8 cellular contexts compared by ENCODE assay signal in genomic region chr1:35557118-35557610, GRCh38. TPM values are rescaled to one million over a fixed set of nuclear protein-coding genes. Genes with fewer than 3 reads are reported as not detected.
A peak's percentile ranks its signal among the peaks of the same experiment; 100 is the strongest.
DNase-seq lines count a peak whose midpoint lies in the region; ATAC-seq and TF ChIP-seq lines count a peak whose summit lies in the region.

KIAA0319L (minus strand) TSS chr1:35557403; CDS start chr1:35554491, 2,912 bp downstream.

- DNase-seq in NCI-H1417 (lab: John Stamatoyannopoulos, UW) (peak; percentile 75 to 97 (median 75)), NCI-H1417 treated with DMSO at 0.1 percent for 48 hours (lab: John Stamatoyannopoulos, UW) (no peak), OCI-LY7 (ENCODE audit: low spot score) (no peak), breast epithelium (ENCODE audit: low spot score in 2 of 2) (no peak), iPS-NIHi7 (ENCODE audit: extremely low spot score) (peak; percentile 84), skeletal muscle cell (ENCODE audit: low read depth) (no peak)

- H3K4me2 ChIP-seq in OCI-LY7 (ENCODE audit: low read length), result peak within 1 kb of the TSS; percentile 98

- no peaks in the 10 kb centered on the region for H3K9me3 ChIP-seq in OCI-LY7 (ENCODE audit: low read length)
- H3K9me3 ChIP-seq in breast epithelium, result no peaks in the 10 kb centered on the region

- H3K4me1 ChIP-seq in OCI-LY7 (ENCODE audit: insufficient read depth, low read length, poor library complexity, severe bottlenecking) (peaks cover 25% of the 10 kb centered on the region), breast epithelium (peaks cover 0 to 31% of the 10 kb centered on the region in 2 donors)

- H2AFZ ChIP-seq in OCI-LY7 (ENCODE audit: low read length), result peak within 1 kb of the TSS; percentile 77

- H3K27ac ChIP-seq in OCI-LY7 (ENCODE audit: low read depth, low read length, poor library complexity, severe bottlenecking) (peak within 1 kb of the TSS; percentile 68), breast epithelium (peak within 1 kb of the TSS; percentile 95 to 99)

- peak within 1 kb of the TSS; percentile 99 for H3K4me3 ChIP-seq in OCI-LY7 (ENCODE audit: low read depth, low read length, poor library complexity, severe bottlenecking)
- peak within 1 kb of the TSS; percentile 81 to 95 (median 88) for H3K4me3 ChIP-seq in breast epithelium
- H3K4me3 ChIP-seq in skeletal muscle cell (ENCODE audit: low read depth, low read length), result peak within 1 kb of the TSS; percentile 86

- no peaks in the 10 kb centered on the region for H3K27me3 ChIP-seq in breast epithelium

- H3K79me2 ChIP-seq in OCI-LY7 (ENCODE audit: insufficient read depth, low read depth, low read length), result peaks cover 11% of the 10 kb centered on the region; the same call in 1 of the 2 replicates

- H3K36me3 ChIP-seq in OCI-LY7 (ENCODE audit: insufficient read depth, low read length) (peaks cover 21% of the 10 kb centered on the region), breast epithelium (no peaks in the 10 kb centered on the region)

- intact Hi-C loops in OCI-LY7 (cut with micrococcal nuclease; ENCODE audit: unreplicated experiment), result loop anchor here (1.0 to 5.0 kb wide), 2 partner anchors 50 to 212 kb away; partner anchors contain the start of gene CLSPN
- intact Hi-C loops in breast epithelium (cut with DNase I; ENCODE audit: low total_unique reads), result no loop called here

- H3K9me2 ChIP-seq in OCI-LY7 (ENCODE audit: insufficient read depth, low read length), result no peaks in the 10 kb centered on the region

- TF ChIP-seq CTCF in OCI-LY7 (conservative IDR thresholded peaks at IDR 0.05; ENCODE audit: low read length) (no peak), breast epithelium (IDR thresholded peaks at IDR 0.05) (no peak)

- ATAC-seq in GM19467 (IDR thresholded peaks at IDR 0.05; ENCODE audit: unreplicated experiment), result peak; percentile 70
- peak; percentile 57 for ATAC-seq in HG03520 (IDR thresholded peaks at IDR 0.05; ENCODE audit: unreplicated experiment)

- CTCF ChIA-PET in OCI-LY7 (lab: Charles Lee; ENCODE audit: unreplicated experiment), result interaction anchor here (0.6 to 1.5 kb wide), 2 partner anchors 76 to 170 kb away, joined by 3 to 4 read pairs; no protein-coding TSS in a partner anchor

- POLR2A ChIA-PET in OCI-LY7 (lab: Charles Lee), result interaction anchor here (0.6 to 1.0 kb wide), 2 partner anchors 20 to 102 kb away, joined by 6 read pairs; no protein-coding TSS in a partner anchor

- H4K20me1 ChIP-seq in OCI-LY7 (ENCODE audit: insufficient read depth, low read length), result no peaks in the 10 kb centered on the region

- peak; percentile 42 for TF ChIP-seq POLR2A in breast epithelium (IDR thresholded peaks at IDR 0.05)

- BruUV-seq in OCI-LY7 (replicated peaks; lab: Mats Ljungman, UMichigan), result no TSS peak

RNA-seq across cellular contexts. Expression of gene KIAA0319L, which starts in this region (rescaled TPM):
- total RNA-seq in OCI-LY7 (2014; rRNA removed; shearing (Covaris generic)), result 23.1 and 25.3 TPM in 2 replicates
- total RNA-seq in OCI-LY7 (2022), result 44.9 and 47.4 TPM in 2 replicates
- total RNA-seq in breast epithelium, result 100 to 1,000 TPM in 2 of 3 donors, 10 to 100 TPM in 1; 49.0 to 104 (median 103) TPM

Comparison
In these comparisons a context has a peak if more than half of its experiments do, and no peak if none do; other contexts are left out.
1. DNase-seq: peak in NCI-H1417 (3 of 3) and iPS-NIHi7 (single experiment); none in NCI-H1417 treated with DMSO at 0.1 percent for 48 hours (single experiment), OCI-LY7 (single experiment), breast epithelium (0 of 2) and skeletal muscle cell (single experiment).
2. Peak in every context shown above with its lines, with median percentiles within 50 percentile points of each other: H3K4me3 ChIP-seq.